In the genomic region with DNA sequence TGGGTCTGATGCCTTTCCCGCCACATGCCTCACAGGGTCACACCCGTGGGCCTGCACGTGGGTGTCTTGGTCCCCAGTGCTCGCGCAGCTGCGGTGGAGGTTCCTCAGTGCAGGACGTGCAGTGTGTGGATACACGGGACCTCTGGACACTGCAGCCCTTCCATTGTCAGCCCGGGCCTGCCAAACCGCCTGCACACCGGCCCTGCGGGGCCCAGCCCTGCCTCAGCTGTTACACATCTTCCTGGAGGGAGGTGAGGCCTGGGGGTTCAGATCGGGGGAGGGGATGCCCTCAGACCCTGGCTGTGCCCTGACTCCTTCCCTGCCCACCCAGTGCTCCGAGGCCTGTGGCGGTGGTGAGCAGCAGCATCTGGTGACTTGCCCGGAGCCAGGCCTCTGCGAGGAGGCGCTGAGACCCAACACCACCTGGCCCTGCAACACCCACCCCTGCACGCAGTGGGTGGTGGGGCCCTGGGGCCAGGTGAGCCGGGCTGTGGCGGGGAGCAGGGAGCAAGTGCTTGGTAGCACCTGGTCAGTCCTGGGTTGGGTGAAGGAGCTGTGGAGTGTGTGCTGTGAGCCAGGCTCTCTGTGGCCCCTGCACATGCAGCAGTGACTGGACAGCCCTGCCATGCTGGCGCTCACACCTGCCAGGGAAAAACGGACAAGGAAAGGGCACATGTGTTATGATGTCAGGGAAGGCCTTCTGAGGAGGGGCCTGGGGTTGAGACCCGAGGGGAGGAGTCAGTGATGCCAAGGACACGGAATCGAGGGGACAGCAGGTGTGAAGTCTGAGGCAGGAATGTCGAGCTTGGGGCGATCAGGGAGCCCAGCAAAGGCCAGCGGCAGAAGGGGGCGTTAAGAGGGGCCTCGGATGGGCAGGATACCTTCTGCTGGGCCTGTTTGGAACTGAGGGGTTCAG, we compare ENCODE assay signal across 1 cellular context.
TF ChIP-seq lines count a peak whose summit lies in the region.

No MANE protein-coding gene starts in this region.

TF ChIP-seq in HepG2, 621 proteins besides CTCF, POLR2A, EP300 and RAD21 (continued from another document):
- TF ChIP-seq ZHX2 (IDR thresholded peaks at IDR 0.05; ENCODE audit: low read depth), result no peak
- TF ChIP-seq ZHX2 (CRISPR knock-in tag; IDR thresholded peaks at IDR 0.05; ENCODE audit: borderline replicate concordance), result no peak
- TF ChIP-seq ZSCAN21 (CRISPR knock-in tag; IDR thresholded peaks at IDR 0.05; ENCODE audit: borderline replicate concordance), result 0 out of 2 replicates have a peak, but pooled peaks have one; percentile 30
- TF ChIP-seq YEATS2 (CRISPR knock-in tag; IDR thresholded peaks at IDR 0.05; ENCODE audit: borderline replicate concordance), result no peak
- TF ChIP-seq TEAD2 (CRISPR knock-in tag; IDR thresholded peaks at IDR 0.05), result no peak
TF ChIP-seq in HepG2: peak in this region for 3.
